Comparison of ENCODE assay signal across 16 cellular contexts in the genomic region with DNA sequence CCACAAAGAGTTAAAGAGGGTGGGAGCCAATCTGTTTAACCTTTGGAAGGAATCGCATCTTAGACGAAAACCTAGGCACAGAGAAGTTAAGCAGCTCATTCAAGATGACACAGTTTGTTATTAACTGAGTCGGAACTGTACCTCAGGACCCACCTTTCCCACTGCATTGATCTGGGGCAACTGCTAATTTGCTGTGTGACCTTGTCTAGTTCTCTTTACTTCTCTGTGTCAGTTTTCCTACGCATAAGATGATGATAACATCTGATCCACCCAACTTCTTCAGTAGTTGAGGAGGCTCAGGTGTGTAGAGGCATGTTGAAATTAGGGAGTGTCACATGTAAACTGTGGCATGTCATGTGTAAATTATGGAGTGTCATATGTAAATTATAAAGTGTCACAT.
DNase-seq lines count a peak whose midpoint lies in the region; ATAC-seq and TF ChIP-seq lines count a peak whose summit lies in the region.
"Had no signal": no experiment of that assay in that cellular context is flagged by ENCODE, and none has a peak within 500 bp of the region (broad histone marks: within the 10 kb centered on the region; RNA-seq: fewer than 3 reads in every experiment).

No MANE protein-coding gene starts in this region.

- H3K27me3 ChIP-seq in CD4-positive, alpha-beta T cell (ENCODE audit: control insufficient read depth, insufficient read depth, low read length) = no peaks in the 10 kb centered on the region
- H3K27me3 ChIP-seq in mucosa of rectum (ENCODE audit: control insufficient read depth in 2 of 2, insufficient read depth in 2 of 2, low read length in 2 of 2) = no peaks in the 10 kb centered on the region
- H3K27me3 ChIP-seq: MG63, SJSA1 had no signal

- no peak overlapping the region for H3K4me3 ChIP-seq in mucosa of rectum (ENCODE audit: low read length in 2 of 2)
- H3K4me3 ChIP-seq: MG63, SJSA1 had no signal

- peaks cover 20% of the 10 kb centered on the region for H3K4me1 Mint-ChIP-seq in CD4-positive, alpha-beta T cell (ENCODE audit: low read depth)
- peaks cover 6% of the 10 kb centered on the region for H3K4me1 Mint-ChIP-seq in activated T-helper 17 cell treated with anti-CD3 and anti-CD28 coated beads, Interleukin-2, amount 50 U/mL, for 72 hours
- H3K4me1 Mint-ChIP-seq: stimulated activated memory B cell treated with anti-CD40 and anti-IgM and Interleukin-4, amounts not matched to agents 10 μg/mL and 1 μg/mL and 100 μg/mL, for 72 hours had no signal

- CTCF ChIA-PET in CD4-positive, alpha-beta T cell (lab: Charles Lee) = no interaction called here

- in situ Hi-C loops in ACHN (cut with HindIII; ENCODE audit: low pct_ligation_motif_present, low pct_unique_long_range_greater_than_20kb, low sequenced_read_pairs) = no loop called here

- H3K9me3 Mint-ChIP-seq in CD4-positive, alpha-beta T cell = peaks cover 2% of the 10 kb centered on the region
- H3K9me3 Mint-ChIP-seq in activated T-helper 17 cell treated with anti-CD3 and anti-CD28 coated beads, Interleukin-2, amount 50 U/mL, for 72 hours = no peaks in the 10 kb centered on the region

- H3K27me3 Mint-ChIP-seq in CD4-positive, alpha-beta T cell = no peaks in the 10 kb centered on the region
- H3K27me3 Mint-ChIP-seq in activated T-helper 17 cell treated with anti-CD3 and anti-CD28 coated beads, Interleukin-2, amount 50 U/mL, for 72 hours = no peaks in the 10 kb centered on the region
- H3K27me3 Mint-ChIP-seq: stimulated activated memory B cell treated with anti-CD40 and anti-IgM and Interleukin-4, amounts not matched to agents 10 μg/mL and 1 μg/mL and 100 μg/mL, for 72 hours had no signal

- H3K27ac ChIP-seq in CD4-positive, alpha-beta T cell (ENCODE audit: low read depth, low read length) = no peak overlapping the region
- peak overlapping the region; percentile 77 to 80 for H3K27ac ChIP-seq in mucosa of rectum (ENCODE audit: low read depth in 2 of 2, low read length in 2 of 2)
- H3K27ac ChIP-seq in temporal lobe (ENCODE audit: low read depth, low read length) = peak overlapping the region; percentile 67

- ATAC-seq in CD4-positive, alpha-beta T cell (ENCODE audit: poor library complexity) = no peak
- no peak for ATAC-seq in activated T-helper 17 cell treated with anti-CD3 and anti-CD28 coated beads, Interleukin-2, amount 50 U/mL, for 72 hours (replicated peaks)
- ATAC-seq: esophagus mucosa; stimulated activated memory B cell treated with anti-CD40 and anti-IgM and Interleukin-4, amounts not matched to agents 10 μg/mL and 1 μg/mL and 100 μg/mL, for 72 hours had no signal

- no peak for DNase-seq in CD4-positive, alpha-beta T cell
- no peak for DNase-seq in NCI-H748 (lab: John Stamatoyannopoulos, UW; ENCODE audit: unreplicated experiment)
- DNase-seq in GM19238 (ENCODE audit: insufficient read length, low spot score) = no peak
- no peak for DNase-seq in ACHN
- DNase-seq in NCI-H146 (lab: John Stamatoyannopoulos, UW) = no peak
- DNase-seq: activated CD4-positive, alpha-beta T cell treated with anti-CD3 and anti-CD28 coated beads for 1 hour; activated gamma-delta T cell treated with Interleukin-2 at 50 U/mL for 16 hours; MG63; midbrain; NCI-H187 treated with DMSO at 0.1 percent for 48 hours had no signal

- peak overlapping the region; percentile 64 for H3K27ac Mint-ChIP-seq in CD4-positive, alpha-beta T cell
- H3K27ac Mint-ChIP-seq in activated T-helper 17 cell treated with anti-CD3 and anti-CD28 coated beads, Interleukin-2, amount 50 U/mL, for 72 hours = peak overlapping the region; percentile 70
- H3K27ac Mint-ChIP-seq: stimulated activated memory B cell treated with anti-CD40 and anti-IgM and Interleukin-4, amounts not matched to agents 10 μg/mL and 1 μg/mL and 100 μg/mL, for 72 hours had no signal

- no peaks in the 10 kb centered on the region for H3K36me3 ChIP-seq in mucosa of rectum (ENCODE audit: control insufficient read depth in 2 of 2, insufficient read depth in 2 of 2, low read length in 2 of 2)
- H3K36me3 ChIP-seq: MG63, SJSA1 had no signal

- H3K4me1 ChIP-seq in mucosa of rectum (ENCODE audit: control insufficient read depth in 2 of 2, insufficient read depth in 2 of 2, low read length in 2 of 2) = peaks cover 31 to 34% of the 10 kb centered on the region in 2 donors

- POLR2A ChIA-PET in CD4-positive, alpha-beta T cell (lab: Charles Lee) = interaction anchor here (1.5 kb wide), 1 partner anchor 184 kb away, joined by 4 read pairs; no protein-coding TSS in a partner anchor

- H3K4me3 Mint-ChIP-seq in CD4-positive, alpha-beta T cell = no peak overlapping the region
- no peak overlapping the region for H3K4me3 Mint-ChIP-seq in activated T-helper 17 cell treated with anti-CD3 and anti-CD28 coated beads, Interleukin-2, amount 50 U/mL, for 72 hours
- H3K4me3 Mint-ChIP-seq: stimulated activated memory B cell treated with anti-CD40 and anti-IgM and Interleukin-4, amounts not matched to agents 10 μg/mL and 1 μg/mL and 100 μg/mL, for 72 hours had no signal

- H3K9ac ChIP-seq in mucosa of rectum (ENCODE audit: low read depth in 1 of 2, low read length in 2 of 2) = peak overlapping the region in 1 of 2 donors; percentile 41

- intact Hi-C loops in CD4-positive, alpha-beta T cell (cut with DNase I, micrococcal nuclease) = no loop called here

- TF ChIP-seq CTCF in CD4-positive, alpha-beta T cell (IDR thresholded peaks at IDR 0.05) = no peak

- H3K9me3 ChIP-seq in CD4-positive, alpha-beta T cell (ENCODE audit: control insufficient read depth, low read length) = no peaks in the 10 kb centered on the region
- no peaks in the 10 kb centered on the region for H3K9me3 ChIP-seq in mucosa of rectum (ENCODE audit: control insufficient read depth in 2 of 2, low read length in 2 of 2)
- H3K9me3 ChIP-seq: MG63 had no signal

- H3K36me3 Mint-ChIP-seq in CD4-positive, alpha-beta T cell (ENCODE audit: low read depth) = no peaks in the 10 kb centered on the region
- no peaks in the 10 kb centered on the region for H3K36me3 Mint-ChIP-seq in activated T-helper 17 cell treated with anti-CD3 and anti-CD28 coated beads, Interleukin-2, amount 50 U/mL, for 72 hours (ENCODE audit: low read depth)
- H3K36me3 Mint-ChIP-seq: stimulated activated memory B cell treated with anti-CD40 and anti-IgM and Interleukin-4, amounts not matched to agents 10 μg/mL and 1 μg/mL and 100 μg/mL, for 72 hours had no signal
